In the genomic region with DNA sequence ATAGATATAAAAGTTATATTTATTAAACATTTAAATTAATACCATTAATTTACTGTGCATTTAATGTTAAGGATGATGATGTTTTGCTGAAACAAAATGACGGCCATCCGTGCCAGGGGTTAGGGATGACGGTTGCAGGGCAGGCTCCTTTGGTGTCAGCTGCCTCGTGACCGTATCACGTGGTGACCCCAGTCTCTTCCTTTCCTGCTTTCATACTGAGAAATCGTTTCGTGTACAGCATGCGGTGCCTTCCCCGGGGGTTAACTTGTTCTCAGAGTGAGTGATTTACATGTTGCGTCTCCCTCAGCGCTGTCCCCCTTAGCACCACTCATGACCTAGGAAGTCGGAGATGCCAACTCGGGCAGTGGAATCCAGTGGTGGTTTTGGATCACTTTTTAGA, we compare ENCODE assay signal across 5 cellular contexts.
"Had no signal": no experiment of that assay in that cellular context is flagged by ENCODE, and none has a peak within 500 bp of the region (broad histone marks: within the 10 kb centered on the region; RNA-seq: fewer than 3 reads in every experiment).

No MANE protein-coding gene starts in this region.

- H3K36me3 ChIP-seq: HAP-1 had no signal

- ATAC-seq: HCT116 had no signal

- H3K9me3 ChIP-seq: HAP-1 had no signal

- DNase-seq: H7, HFFc6 had no signal

- H3K4me2 ChIP-seq: GM23338 had no signal

- H2AFZ ChIP-seq: GM23338 had no signal

- H3K4me1 ChIP-seq: HAP-1 had no signal

- H3K4me3 ChIP-seq: GM23338, HAP-1 had no signal
